ENCODE assay signal across 10 cellular contexts in the genomic region with DNA sequence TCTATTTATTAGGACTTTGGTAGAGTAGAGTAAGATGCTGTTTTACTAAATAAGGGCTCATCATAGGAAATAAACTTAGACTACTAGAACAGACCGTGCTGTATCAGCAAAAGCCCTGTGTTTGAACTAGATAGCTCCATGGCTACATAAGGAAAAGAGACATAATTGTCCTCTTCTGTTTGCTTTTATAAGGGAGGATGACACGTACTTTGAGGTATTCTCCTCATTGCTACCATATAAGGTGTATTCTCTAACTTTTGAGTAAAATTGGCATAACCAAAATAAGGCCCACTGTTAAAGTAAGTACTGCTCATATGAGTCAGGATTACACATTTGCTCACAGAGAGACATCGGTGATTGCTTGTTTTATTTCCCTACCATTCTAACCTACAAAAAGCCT.
DNase-seq lines count a peak whose midpoint lies in the region; ATAC-seq lines count a peak whose summit lies in the region.
"Had no signal": no experiment of that assay in that cellular context is flagged by ENCODE, and none has a peak within 500 bp of the region (broad histone marks: within the 10 kb centered on the region; RNA-seq: fewer than 3 reads in every experiment).

No MANE protein-coding gene starts in this region.

- H3K27ac ChIP-seq in mesendoderm (ENCODE audit: low read depth, low read length): no peak overlapping the region

- no peak for ATAC-seq in HG02610 (IDR thresholded peaks at IDR 0.05; ENCODE audit: unreplicated experiment)

- H2AK5ac ChIP-seq in mesendoderm (ENCODE audit: low read length): no peak overlapping the region

- DNase-seq in AG08396 (ENCODE audit: low spot score) (peak; percentile 11), HT1080 (ENCODE audit: low read depth) (peak; percentile 71), dedifferentiated amniotic fluid mesenchymal stem cell (ENCODE audit: extremely low spot score) (peak; percentile 44), mesendoderm (peak; percentile 27), NCI-H510A treated with DMSO at 0.1 percent for 48 hours (lab: John Stamatoyannopoulos, UW) (no peak), NCI-H1092 (lab: John Stamatoyannopoulos, UW) (no peak)
- DNase-seq in activated CD4-positive, CD25-positive, alpha-beta regulatory T cell treated with anti-CD3 and anti-CD28 coated beads, Interleukin-2, amount 50 U/mL, for 72 hours: no peak
- DNase-seq: occipital lobe, T-helper 9 cell had no signal

- peaks cover 9% of the 10 kb centered on the region for H3K79me1 ChIP-seq in mesendoderm (ENCODE audit: low read length)

- no peak overlapping the region for H4K8ac ChIP-seq in mesendoderm (ENCODE audit: low read depth, low read length)

- no peaks in the 10 kb centered on the region for H3K36me3 ChIP-seq in mesendoderm (ENCODE audit: control insufficient read depth, insufficient read depth, low read length)

- no peak overlapping the region for H2BK15ac ChIP-seq in mesendoderm (replicated peaks; ENCODE audit: low read depth)

- no peak overlapping the region for H3K9ac ChIP-seq in mesendoderm (ENCODE audit: low read length)

- H3K56ac ChIP-seq in mesendoderm (ENCODE audit: low read length): no peak overlapping the region

- no peaks in the 10 kb centered on the region for H3K27me3 ChIP-seq in mesendoderm (ENCODE audit: insufficient read depth, low read length, poor library complexity)

- no peak overlapping the region for H3K4me2 ChIP-seq in mesendoderm (ENCODE audit: low read length)

- no CpG with 5 or more reads among the region's 3 CpGs for WGBS in mesendoderm (ENCODE audit: extremely low coverage, insufficient coverage, low lambda C conversion rate)

- no peak overlapping the region for H3K23ac ChIP-seq in mesendoderm (ENCODE audit: low read length)

- H2BK120ac ChIP-seq in mesendoderm (ENCODE audit: low read depth, low read length): no peak overlapping the region

- no peak overlapping the region for H3K4me3 ChIP-seq in mesendoderm (ENCODE audit: low read length)

- H3K18ac ChIP-seq in mesendoderm (ENCODE audit: low read length): no peak overlapping the region

- peaks cover 2% of the 10 kb centered on the region for H3K4me1 ChIP-seq in mesendoderm (ENCODE audit: control insufficient read depth, low read depth, low read length)

- H3K79me2 ChIP-seq in mesendoderm (ENCODE audit: control insufficient read depth, insufficient read depth, low read length): peaks cover 2% of the 10 kb centered on the region

- H2BK5ac ChIP-seq in mesendoderm (ENCODE audit: low read length): no peak overlapping the region

- H3K4ac ChIP-seq in mesendoderm (ENCODE audit: low read depth, low read length): no peak overlapping the region

- H4K5ac ChIP-seq in mesendoderm (ENCODE audit: low read length): no peak overlapping the region

Comparison
In these comparisons a context has a peak if more than half of its experiments do, and no peak if none do; other contexts are left out.
1. DNase-seq: peak in AG08396 (single experiment), HT1080 (single experiment), dedifferentiated amniotic fluid mesenchymal stem cell (single experiment) and mesendoderm (single experiment); none in activated CD4-positive, CD25-positive, alpha-beta regulatory T cell treated with anti-CD3 and anti-CD28 coated beads, Interleukin-2, amount 50 U/mL, for 72 hours (single experiment), NCI-H510A treated with DMSO at 0.1 percent for 48 hours (single experiment) and NCI-H1092 (single experiment).